ENCODE assay signal across 20 cellular contexts in genomic region chr18:69697069-69697468, GRCh38.
DNase-seq lines count a peak whose midpoint lies in the region; ATAC-seq and TF ChIP-seq lines count a peak whose summit lies in the region.
"Had no signal": no experiment of that assay in that cellular context is flagged by ENCODE, and none has a peak within 500 bp of the region (broad histone marks: within the 10 kb centered on the region; RNA-seq: fewer than 3 reads in every experiment).

No MANE protein-coding gene starts in this region.

- peak; percentile 2 for DNase-seq in fibroblast of peridontal ligament (ENCODE audit: extremely low read depth)
- no peak for DNase-seq in anterior cingulate cortex (lab: John Stamatoyannopoulos, UW)
- no peak for DNase-seq in pons (ENCODE audit: low spot score)
- DNase-seq in GM10266 (ENCODE audit: extremely low spot score) = no peak
- DNase-seq: 8988T; ACHN; BE2C; C1 segment of cervical spinal cord; CD4-positive, alpha-beta memory T cell; CD4-positive, CD25-positive, alpha-beta regulatory T cell; CD8-positive, alpha-beta memory T cell; COR-L47; DMS 273 treated with DMSO at 0.1 percent for 48 hours; DMS153; DMS53; DMS79; DND-41; EL; GDM1 had no signal

- TF ChIP-seq CTCF in GM10266 (IDR thresholded peaks at IDR 0.05; ENCODE audit: control insufficient read depth, insufficient read depth, low read depth, missing control alignments) = no peak

- ATAC-seq in SK-N-SH treated with all-trans-retinoic acid at 6 μM for 48 hours = peak; percentile 58; the same call in 2 of the 3 replicates

TF ChIP-seq in SK-N-SH treated with all-trans-retinoic acid at 6 μM for 48 hours, 23 proteins besides CTCF, POLR2A, EP300 and RAD21:
- no peak for TF ChIP-seq GLIS3 (CRISPR knock-in tag; IDR thresholded peaks at IDR 0.05)
- TF ChIP-seq CREB5 (CRISPR knock-in tag; IDR thresholded peaks at IDR 0.05; ENCODE audit: low read depth) = peak; percentile 49; the same call in 1 of the 2 replicates
- no peak for TF ChIP-seq ESRRG (CRISPR knock-in tag; IDR thresholded peaks at IDR 0.05)
- peak; percentile 89 for TF ChIP-seq ISL1 (CRISPR knock-in tag; IDR thresholded peaks at IDR 0.05)
- TF ChIP-seq CSDC2 (CRISPR knock-in tag; IDR thresholded peaks at IDR 0.05) = no peak
